1 cellular context compared by ENCODE assay signal in the genomic region with DNA sequence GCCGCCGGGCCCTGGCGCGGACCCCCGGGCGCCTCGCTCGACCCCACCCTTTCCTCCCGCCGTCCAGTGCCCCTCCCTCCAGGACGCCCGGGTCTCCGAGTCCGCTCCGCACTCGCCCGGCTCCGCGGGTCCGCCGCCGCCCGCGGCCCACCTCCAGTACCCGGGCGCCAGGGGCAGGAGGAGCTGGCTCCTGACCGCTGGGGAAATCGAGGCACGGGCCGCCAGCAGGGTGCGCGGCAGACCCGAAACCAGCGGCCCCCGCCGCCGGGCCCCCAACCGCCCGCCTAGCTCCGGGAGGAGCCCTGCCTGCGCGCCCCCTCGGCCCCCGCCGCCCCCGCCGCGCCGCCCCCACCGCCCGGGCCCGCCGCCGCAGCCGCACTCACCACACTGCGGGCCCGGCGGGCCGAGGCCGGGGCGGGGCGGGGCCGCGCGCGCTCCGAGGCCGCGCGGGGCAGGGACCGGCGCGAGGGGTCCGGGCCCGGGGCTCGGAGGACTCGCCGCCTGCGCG.
TF ChIP-seq lines count a peak whose summit lies in the region.

No MANE protein-coding gene starts in this region.

TF ChIP-seq in endothelial cell of umbilical vein, 7 proteins besides CTCF, POLR2A, EP300 and RAD21:
- TF ChIP-seq MYC (IDR thresholded peaks at IDR 0.05; ENCODE audit: low read depth, low read length) = no peak
- no peak for TF ChIP-seq MAX (IDR thresholded peaks at IDR 0.05; ENCODE audit: insufficient read depth, insufficient read length)
- no peak for TF ChIP-seq JUN (IDR thresholded peaks at IDR 0.05; ENCODE audit: borderline replicate concordance, insufficient read depth, insufficient read length, low read depth)
- TF ChIP-seq GATA2 (IDR thresholded peaks at IDR 0.05; ENCODE audit: insufficient read depth, insufficient read length, low read depth, low read length) = no peak
- TF ChIP-seq FOS (IDR thresholded peaks at IDR 0.05; ENCODE audit: borderline replicate concordance, insufficient read depth, low read length) = no peak
- no peak for TF ChIP-seq POLR2AphosphoS5 (IDR thresholded peaks at IDR 0.05; ENCODE audit: insufficient read depth, low read depth, low read length)
